In genomic region chr11:129093283-129093682, GRCh38 we compare ENCODE assay signal across 21 cellular contexts.
A peak's percentile ranks its signal among the peaks of the same experiment; 100 is the strongest.
DNase-seq lines count a peak whose midpoint lies in the region; ATAC-seq, FAIRE-seq and TF ChIP-seq lines count a peak whose summit lies in the region.
"Had no signal": no experiment of that assay in that cellular context is flagged by ENCODE, and none has a peak within 500 bp of the region (broad histone marks: within the 10 kb centered on the region; RNA-seq: fewer than 3 reads in every experiment).

No MANE protein-coding gene starts in this region.

- no peak overlapping the region for H3K9ac ChIP-seq in IMR-90 (ENCODE audit: low read depth, low read length)
- H3K9ac ChIP-seq: BLaER1 treated with 17β-estradiol and CSF1 and Interleukin-3, amounts not matched to agents 10 nM and 100 nM had no signal

- no peak overlapping the region for H4K5ac ChIP-seq in IMR-90 (ENCODE audit: low read depth, low read length)

- H2BK15ac ChIP-seq in IMR-90 (ENCODE audit: low read depth, low read length) = no peak overlapping the region

- peaks cover 12% of the 10 kb centered on the region for H3K9me3 Mint-ChIP-seq in osteocyte (ENCODE audit: unreplicated experiment)

- H2AK9ac ChIP-seq in IMR-90 (replicated peaks; ENCODE audit: low read depth, low read length, poor library complexity) = no peak overlapping the region

- no peak overlapping the region for H3K4me2 ChIP-seq in IMR-90 (ENCODE audit: low read depth, low read length)
- H3K4me2 ChIP-seq: A549; BLaER1 treated with 17β-estradiol and CSF1 and Interleukin-3, amounts not matched to agents 10 nM and 100 nM had no signal

- CTCF ChIA-PET in IMR-90 (lab: Yijun Ruan, JAX) = interaction anchor here (1.0 to 1.2 kb wide), 3 partner anchors 12 to 220 kb away, joined by 3 read pairs; no protein-coding TSS in a partner anchor

- no TSS peak for BruUV-seq in IMR-90 (replicated peaks; lab: Mats Ljungman, UMichigan)

- no peaks in the 10 kb centered on the region for H3K79me1 ChIP-seq in IMR-90 (ENCODE audit: low read depth in 1 of 2, low read length in 2 of 2)

- POLR2A ChIA-PET in IMR-90 (lab: Charles Lee; ENCODE audit: unreplicated experiment) = no interaction called here

- H4K20me1 ChIP-seq in IMR-90 (ENCODE audit: insufficient read depth, low read length) = no peaks in the 10 kb centered on the region

- intact Hi-C loops in IMR-90 (cut with micrococcal nuclease) = loop anchor here (10.0 kb wide), 1 partner anchor 108 kb away; no protein-coding TSS in a partner anchor

- H3K14ac ChIP-seq in IMR-90 (replicated peaks; ENCODE audit: low read depth, low read length) = no peak overlapping the region

- in situ Hi-C loops in IMR-90 (cut with MboI; ENCODE audit: low sequenced_read_pairs) = no loop called here

- H3K9me3 ChIP-seq in IMR-90 (ENCODE audit: control insufficient read depth, insufficient read depth, low read length) (no peaks in the 10 kb centered on the region), small intestine (ENCODE audit: control insufficient read depth, low read depth) (no peaks in the 10 kb centered on the region)

- ATAC-seq in IMR-90 (ENCODE audit: low read depth) = no peak
- ATAC-seq: A549; CD8-positive, alpha-beta T cell had no signal

- H2AK5ac ChIP-seq in IMR-90 (ENCODE audit: low read depth, low read length) = no peak overlapping the region

- H2BK20ac ChIP-seq in IMR-90 (ENCODE audit: low read depth, low read length) = no peak overlapping the region

- H3K4me1 ChIP-seq in IMR-90 (ENCODE audit: control insufficient read depth, insufficient read depth, low read length) (no peaks in the 10 kb centered on the region), small intestine (ENCODE audit: control insufficient read depth in 2 of 2, insufficient read depth in 1 of 2, low read depth in 1 of 2, low read length in 1 of 2) (no peaks in the 10 kb centered on the region)

- H3K27ac ChIP-seq in IMR-90 (ENCODE audit: insufficient read depth, low read length) (no peak overlapping the region), small intestine (ENCODE audit: low read depth in 1 of 2, low read length in 1 of 2) (no peak overlapping the region)
- H3K27ac ChIP-seq: A549; BLaER1 treated with 17β-estradiol and CSF1 and Interleukin-3, amounts not matched to agents 10 nM and 100 nM; C4-2B had no signal

- no peak overlapping the region for H3K56ac ChIP-seq in IMR-90 (ENCODE audit: extremely low read depth, insufficient read depth, low read length)

- H3K36me3 Mint-ChIP-seq in osteocyte (ENCODE audit: unreplicated experiment) = peaks cover 11% of the 10 kb centered on the region

- no CpG with 5 or more reads among the region's 2 CpGs for WGBS in IMR-90 (ENCODE audit: extremely low coverage in 2 of 2, insufficient read length in 1 of 2), 2 experiments
- 74 to 85% (median 81%) methylated on average over 2 of the region's 2 CpGs for WGBS in small intestine, 3 donors

- H3K9me1 ChIP-seq in IMR-90 (ENCODE audit: insufficient read depth, low read length) = peaks cover 3% of the 10 kb centered on the region; the same call in 1 of the 2 replicates

- H3K27me3 ChIP-seq in IMR-90 (ENCODE audit: control insufficient read depth, insufficient read depth, low read length) = no peaks in the 10 kb centered on the region
- H3K27me3 ChIP-seq in small intestine (ENCODE audit: control insufficient read depth in 2 of 2, insufficient read depth in 2 of 2, low read length in 2 of 2) = no peaks in the 10 kb centered on the region
- H3K27me3 ChIP-seq: BLaER1 treated with 17β-estradiol and CSF1 and Interleukin-3, amounts not matched to agents 10 nM and 100 nM had no signal

- peak; percentile 14 for FAIRE-seq in A204.1 (lab: Jason Lieb, UNC)
- peak; percentile 10 for FAIRE-seq in small intestine (lab: Jason Lieb, UNC)
- FAIRE-seq: A549, D721Med, G401.6, GM12891, GM19239 had no signal

- H2AFZ ChIP-seq in IMR-90 (replicated peaks; ENCODE audit: low read length, poor library complexity) = no peak overlapping the region

- H4K8ac ChIP-seq in IMR-90 (ENCODE audit: low read depth in 2 of 2, low read length in 2 of 2) = no peak overlapping the region

- peaks cover 8% of the 10 kb centered on the region for H3K4me1 Mint-ChIP-seq in osteocyte (ENCODE audit: unreplicated experiment)
- H3K4me1 Mint-ChIP-seq: B cell had no signal

- no peak overlapping the region for H3K4me3 Mint-ChIP-seq in osteocyte (ENCODE audit: unreplicated experiment)
- H3K4me3 Mint-ChIP-seq: B cell; CD4-positive, alpha-beta T cell; CD8-positive, alpha-beta T cell had no signal

- H3K27me3 Mint-ChIP-seq in osteocyte (ENCODE audit: unreplicated experiment) = no peaks in the 10 kb centered on the region
- H3K27me3 Mint-ChIP-seq: B cell; CD4-positive, alpha-beta T cell had no signal

- H2BK5ac ChIP-seq in IMR-90 (ENCODE audit: low read depth, low read length, poor library complexity, severe bottlenecking) = no peak overlapping the region

- H2BK120ac ChIP-seq in IMR-90 (ENCODE audit: low read depth, low read length) = no peak overlapping the region

- dilution Hi-C loops in IMR-90 (cut with HindIII; ENCODE audit: low sequenced_read_pairs, unreplicated experiment) = no loop called here

- H3K4ac ChIP-seq in IMR-90 (ENCODE audit: low read depth, low read length) = no peak overlapping the region

- no peak overlapping the region for H3K18ac ChIP-seq in IMR-90 (ENCODE audit: low read depth, low read length)

- H3K23ac ChIP-seq in IMR-90 (ENCODE audit: low read depth, low read length) = no peak overlapping the region

- TF ChIP-seq POLR2A in IMR-90 (IDR thresholded peaks at IDR 0.05; ENCODE audit: low read depth, low read length) = no peak

- DNase-seq in IMR-90 = no peak
- no peak for DNase-seq in small intestine
- no peak for DNase-seq in ecto neural progenitor cell (ENCODE audit: low spot score)
- no peak for DNase-seq in osteocyte (ENCODE audit: extremely low spot score, unreplicated experiment)
- DNase-seq: 8988T; AML-193; Caco-2; Calu3; CD4-positive, alpha-beta T cell; CD8-positive, alpha-beta T cell; DMS79 treated with DMSO at 0.1 percent for 48 hours; GF-D8 had no signal

- H3K27ac Mint-ChIP-seq in osteocyte (ENCODE audit: unreplicated experiment) = no peak overlapping the region
- H3K27ac Mint-ChIP-seq: B cell; CD4-positive, alpha-beta T cell; CD8-positive, alpha-beta T cell had no signal

- no peaks in the 10 kb centered on the region for H3K36me3 ChIP-seq in IMR-90 (ENCODE audit: control insufficient read depth, insufficient read depth, low read length)
- no peaks in the 10 kb centered on the region for H3K36me3 ChIP-seq in small intestine (ENCODE audit: control insufficient read depth in 2 of 2, insufficient read depth in 2 of 2, low read length in 2 of 2)

- no peak overlapping the region for H4K91ac ChIP-seq in IMR-90 (ENCODE audit: insufficient read depth, low read depth, low read length)

- no peak for TF ChIP-seq RAD21 in IMR-90 (IDR thresholded peaks at IDR 0.05; ENCODE audit: low read length)

- TF ChIP-seq CTCF in IMR-90 (conservative IDR thresholded peaks at IDR 0.05; ENCODE audit: low read depth, low read length) (no peak), osteocyte (IDR thresholded peaks at IDR 0.05) (no peak)

- H3K4me3 ChIP-seq in IMR-90 (ENCODE audit: insufficient read depth, low read depth, low read length) (no peak overlapping the region), small intestine (ENCODE audit: low read depth in 1 of 2, low read length in 2 of 2) (no peak overlapping the region)
- H3K4me3 ChIP-seq: A549; BLaER1 treated with 17β-estradiol and CSF1 and Interleukin-3, amounts not matched to agents 10 nM and 100 nM had no signal

TF ChIP-seq in IMR-90, 13 proteins besides CTCF, POLR2A, EP300 and RAD21:
- no peak for TF ChIP-seq USF2 (IDR thresholded peaks at IDR 0.05; ENCODE audit: low read depth, low read length)
- TF ChIP-seq CEBPB (IDR thresholded peaks at IDR 0.05; ENCODE audit: low read depth, low read length) = peak; percentile 76; the same call in 1 of the 2 replicates
